ENCODE assay signal across 26 cellular contexts in the genomic region with DNA sequence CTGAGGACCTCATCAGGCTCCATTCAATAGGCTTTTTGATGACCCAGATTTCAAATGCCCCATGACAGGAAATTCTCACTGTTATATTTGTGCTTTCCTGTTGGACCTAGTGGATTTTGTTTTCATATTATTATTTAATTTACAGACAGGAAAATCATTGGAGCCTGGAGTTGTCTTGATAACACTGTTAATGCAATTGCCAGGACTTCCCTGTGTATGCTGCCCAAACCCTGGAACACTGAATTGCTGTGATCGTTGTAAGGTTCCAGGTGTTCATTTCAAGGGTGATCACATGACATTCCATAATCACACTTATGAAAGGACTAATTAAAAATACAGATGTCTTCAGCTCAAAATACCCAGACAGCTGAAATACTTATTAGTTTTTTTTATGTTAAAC.
"Had no signal": no experiment of that assay in that cellular context is flagged by ENCODE, and none has a peak within 500 bp of the region (broad histone marks: within the 10 kb centered on the region; RNA-seq: fewer than 3 reads in every experiment).

No MANE protein-coding gene starts in this region.

- H3K9me3 ChIP-seq: pancreas, prostate gland had no signal

- H3K4me1 ChIP-seq: lower lobe of right lung, pancreas, prostate gland, right lobe of liver, tibial nerve, uterus had no signal

- H3K4me3 Mint-ChIP-seq: immature natural killer cell; naive thymus-derived CD8-positive, alpha-beta T cell; nephron; neural crest cell; stimulated activated memory B cell treated with anti-CD40 and anti-IgM and Interleukin-4, amounts not matched to agents 10 μg/mL and 1 μg/mL and 100 μg/mL, for 72 hours; stimulated activated naive CD8-positive, alpha-beta T cell treated with anti-CD3 and anti-CD28 coated beads, Interleukin-15, amount 100 ng/mL, for 72 hours; type B pancreatic cell had no signal

- H3K27ac ChIP-seq: lower lobe of right lung, pancreas, prostate gland, right lobe of liver, tibial nerve, uterus had no signal

- H3K4me1 Mint-ChIP-seq: immature natural killer cell; naive thymus-derived CD8-positive, alpha-beta T cell; nephron; neural crest cell; stimulated activated memory B cell treated with anti-CD40 and anti-IgM and Interleukin-4, amounts not matched to agents 10 μg/mL and 1 μg/mL and 100 μg/mL, for 72 hours; stimulated activated naive CD8-positive, alpha-beta T cell treated with anti-CD3 and anti-CD28 coated beads, Interleukin-15, amount 100 ng/mL, for 72 hours had no signal

- H3K36me3 ChIP-seq: lower lobe of right lung, pancreas, prostate gland, right lobe of liver, tibial nerve, uterus had no signal

- H3K27me3 Mint-ChIP-seq: naive thymus-derived CD8-positive, alpha-beta T cell; stimulated activated memory B cell treated with anti-CD40 and anti-IgM and Interleukin-4, amounts not matched to agents 10 μg/mL and 1 μg/mL and 100 μg/mL, for 72 hours; stimulated activated naive CD8-positive, alpha-beta T cell treated with anti-CD3 and anti-CD28 coated beads, Interleukin-15, amount 100 ng/mL, for 72 hours had no signal

- H3K27me3 ChIP-seq: right lobe of liver, tibial nerve, uterus had no signal

- H3K36me3 Mint-ChIP-seq: stimulated activated memory B cell treated with anti-CD40 and anti-IgM and Interleukin-4, amounts not matched to agents 10 μg/mL and 1 μg/mL and 100 μg/mL, for 72 hours; type B pancreatic cell had no signal

- H3K4me3 ChIP-seq: lower lobe of right lung, pancreas, prostate gland, right lobe of liver, smooth muscle cell, tibial nerve, uterus had no signal

- DNase-seq: hypothalamus; immature natural killer cell; kidney; lower lobe of right lung; mammary epithelial cell; mesenchymal stem cell; naive thymus-derived CD8-positive, alpha-beta T cell; nucleus accumbens; pancreas; posterior cingulate gyrus; right lobe of liver; stimulated activated CD4-positive, alpha-beta T cell treated with anti-CD3 and anti-CD28 coated beads, Interleukin-1b, Interleukin-23, amount 100 ng/mL, for 48 hours; stimulated activated CD4-positive, alpha-beta T cell treated with anti-CD3 and anti-CD28 coated beads, Interleukin-2, amount 100 ng/mL, for 48 hours; stimulated activated CD4-positive, alpha-beta T cell treated with anti-CD3 and anti-CD28 coated beads, Interleukin-4, amount 100 ng/mL, for 4 hours; stimulated activated CD8-positive, alpha-beta memory T cell treated with anti-CD3 and anti-CD28 coated beads, Interleukin-4, amount 100 ng/mL, for 48 hours; stimulated activated naive CD4-positive, alpha-beta T cell treated with Interleukin-2 at 50 U/mL for 16 hours; stimulated activated naive CD8-positive, alpha-beta T cell treated with anti-CD3 and anti-CD28 coated beads, Interleukin-15, amount 100 ng/mL, for 72 hours; substantia nigra; uterus had no signal

- H3K27ac Mint-ChIP-seq: immature natural killer cell; naive thymus-derived CD8-positive, alpha-beta T cell; nephron; stimulated activated memory B cell treated with anti-CD40 and anti-IgM and Interleukin-4, amounts not matched to agents 10 μg/mL and 1 μg/mL and 100 μg/mL, for 72 hours; stimulated activated naive CD8-positive, alpha-beta T cell treated with anti-CD3 and anti-CD28 coated beads, Interleukin-15, amount 100 ng/mL, for 72 hours; type B pancreatic cell had no signal

- ATAC-seq: lower lobe of right lung; naive thymus-derived CD8-positive, alpha-beta T cell; pancreas; right lobe of liver; stimulated activated memory B cell treated with anti-CD40 and anti-IgM and Interleukin-4, amounts not matched to agents 10 μg/mL and 1 μg/mL and 100 μg/mL, for 72 hours; stimulated activated naive CD8-positive, alpha-beta T cell treated with anti-CD3 and anti-CD28 coated beads, Interleukin-15, amount 100 ng/mL, for 72 hours had no signal
